In genomic region chr2:49037197-49037596, GRCh38 we compare ENCODE assay signal across 20 cellular contexts.
A peak's percentile ranks its signal among the peaks of the same experiment; 100 is the strongest.
DNase-seq lines count a peak whose midpoint lies in the region; ATAC-seq and TF ChIP-seq lines count a peak whose summit lies in the region.
"Had no signal": no experiment of that assay in that cellular context is flagged by ENCODE, and none has a peak within 500 bp of the region (broad histone marks: within the 10 kb centered on the region; RNA-seq: fewer than 3 reads in every experiment).

No MANE protein-coding gene starts in this region.

- H3K36me3 ChIP-seq in left lung, result no peaks in the 10 kb centered on the region
- H3K36me3 ChIP-seq: BE2C, HAP-1 had no signal

- peaks cover 0 to 4% of the 10 kb centered on the region in 2 donors for H3K4me1 ChIP-seq in left lung
- H3K4me1 ChIP-seq: BE2C, Caco-2, HAP-1 had no signal

- TF ChIP-seq CTCF in left lung (IDR thresholded peaks at IDR 0.05), result no peak

- DNase-seq in NCI-H510A treated with DMSO at 0.1 percent for 48 hours (lab: John Stamatoyannopoulos, UW) (peak; percentile 44), NCI-H510A (lab: John Stamatoyannopoulos, UW) (no peak), DMS53 (lab: John Stamatoyannopoulos, UW) (peak; percentile 82), NCI-H2029 treated with DMSO at 0.1 percent for 48 hours (lab: John Stamatoyannopoulos, UW) (peak; percentile 33), left lung (no peak), SIG-M5 treated with dmso at 0.1 percent for 504 hours (lab: John Stamatoyannopoulos, UW; ENCODE audit: unreplicated experiment) (no peak), cerebellum (ENCODE audit: low spot score) (no peak)
- DNase-seq: ACHN; BE2C; Caco-2; CD4-positive, alpha-beta T cell; DND-41; EL; GM23248 had no signal

- peak overlapping the region in 1 of 2 donors; percentile 19 for H3K27ac ChIP-seq in left lung
- H3K27ac ChIP-seq: C4-2B, GM23248, HL-60, KMS-11 had no signal

- H3K9me3 ChIP-seq in left lung, result no peaks in the 10 kb centered on the region
- H3K9me3 ChIP-seq: BE2C, HAP-1 had no signal

- no peaks in the 10 kb centered on the region for H3K27me3 ChIP-seq in left lung
- H3K27me3 ChIP-seq: BE2C had no signal

- no peak overlapping the region for H3K4me3 ChIP-seq in left lung
- H3K4me3 ChIP-seq: GM12878, GM23248, HAP-1 had no signal

- intact Hi-C loops in left lung (cut with DNase I), result no loop called here

- peak; percentile 73 for ATAC-seq in left lung
- no peak for ATAC-seq in HG03135 (IDR thresholded peaks at IDR 0.05; ENCODE audit: unreplicated experiment)
- ATAC-seq: GM12878 had no signal

Comparison
In these comparisons a context has a peak if more than half of its experiments do, and no peak if none do; other contexts are left out.
1. DNase-seq: peak in NCI-H510A treated with DMSO at 0.1 percent for 48 hours (single experiment), DMS53 (single experiment) and NCI-H2029 treated with DMSO at 0.1 percent for 48 hours (single experiment); none in NCI-H510A (single experiment), left lung (0 of 2), SIG-M5 treated with dmso at 0.1 percent for 504 hours (single experiment) and cerebellum (single experiment).